In the genomic region with DNA sequence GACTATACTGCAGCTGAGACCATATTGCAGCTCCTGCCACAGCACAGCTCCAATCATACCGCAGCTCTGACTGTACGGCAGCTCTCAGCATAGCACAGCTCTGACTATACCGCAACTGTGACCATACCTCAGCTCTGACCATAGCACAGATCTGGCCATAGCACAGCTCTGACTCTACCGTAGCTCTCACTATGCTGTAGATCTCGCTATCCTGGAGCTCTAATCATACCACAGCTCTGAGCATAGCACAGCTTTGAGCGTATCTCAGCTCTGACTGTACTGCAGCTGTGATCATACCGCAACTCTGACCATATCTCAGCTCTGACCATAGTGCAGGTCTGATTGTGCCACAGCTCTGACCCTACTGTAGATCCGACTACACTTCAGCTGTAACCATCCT, we compare ENCODE assay signal across 22 cellular contexts.
A peak's percentile ranks its signal among the peaks of the same experiment; 100 is the strongest.
DNase-seq lines count a peak whose midpoint lies in the region; TF ChIP-seq lines count a peak whose summit lies in the region.
"Had no signal": no experiment of that assay in that cellular context is flagged by ENCODE, and none has a peak within 500 bp of the region (broad histone marks: within the 10 kb centered on the region; RNA-seq: fewer than 3 reads in every experiment).

No MANE protein-coding gene starts in this region.

- peaks cover 7% of the 10 kb centered on the region for H3K9me3 ChIP-seq in neural progenitor cell (ENCODE audit: low read depth)
- H3K9me3 ChIP-seq: testis had no signal

- H3K36me3 Mint-ChIP-seq in HFFc6 (ENCODE audit: low read depth) (peaks cover 12% of the 10 kb centered on the region), neural progenitor cell (peaks cover 7% of the 10 kb centered on the region)

- H3K36me3 ChIP-seq in neural progenitor cell: no peaks in the 10 kb centered on the region
- H3K36me3 ChIP-seq: ascending aorta had no signal

- H3K4me3 Mint-ChIP-seq in HFFc6: peak overlapping the region; percentile 76; the same call in 1 of the 2 replicates
- no peak overlapping the region for H3K4me3 Mint-ChIP-seq in neural progenitor cell
- H3K4me3 Mint-ChIP-seq: activated CD4-positive, alpha-beta memory T cell treated with anti-CD3 and anti-CD28 coated beads for 36 hours; activated T-cell treated with anti-CD3 and anti-CD28 coated beads, Interleukin-2, amount 50 U/mL, for 24 hours; B cell; endodermal cell; neural crest cell; T-helper 17 cell; WTC11 had no signal

- H3F3A ChIP-seq in neural progenitor cell (ENCODE audit: low read depth): no peaks in the 10 kb centered on the region

- H3K27ac Mint-ChIP-seq in HFFc6 (peak overlapping the region; percentile 56; the same call in 1 of the 2 replicates), neural progenitor cell (peak overlapping the region; percentile 47)
- H3K27ac Mint-ChIP-seq: activated CD4-positive, alpha-beta memory T cell treated with anti-CD3 and anti-CD28 coated beads for 36 hours; activated T-cell treated with anti-CD3 and anti-CD28 coated beads, Interleukin-2, amount 50 U/mL, for 24 hours; B cell; endodermal cell; T-helper 17 cell; WTC11 had no signal

- no peak overlapping the region for H2AFZ ChIP-seq in neural progenitor cell (replicated peaks)

- no peak overlapping the region for H3K4me2 ChIP-seq in neural progenitor cell

- no peak overlapping the region for H3K4me3 ChIP-seq in neural progenitor cell
- H3K4me3 ChIP-seq: ascending aorta, testis had no signal

- no peak overlapping the region for H3K9ac ChIP-seq in neural progenitor cell

- H3K9me3 Mint-ChIP-seq in HFFc6: peaks cover 40% of the 10 kb centered on the region
- H3K9me3 Mint-ChIP-seq in neural progenitor cell: peaks cover 31% of the 10 kb centered on the region

- no peak overlapping the region for H3K27ac ChIP-seq in neural progenitor cell
- H3K27ac ChIP-seq: ascending aorta, testis had no signal

- H4K20me1 ChIP-seq in neural progenitor cell (ENCODE audit: low read depth): no peaks in the 10 kb centered on the region

- H3K4me1 ChIP-seq in neural progenitor cell: no peaks in the 10 kb centered on the region
- H3K4me1 ChIP-seq: ascending aorta, testis had no signal

- H3K4me1 Mint-ChIP-seq in HFFc6 (ENCODE audit: low read depth) (peaks cover 16% of the 10 kb centered on the region; the same call in 1 of the 2 replicates), neural progenitor cell (no peaks in the 10 kb centered on the region)
- H3K4me1 Mint-ChIP-seq: B cell, endodermal cell, neural crest cell, T-helper 17 cell, WTC11 had no signal

- no peaks in the 10 kb centered on the region for H3K79me2 ChIP-seq in neural progenitor cell (ENCODE audit: low read depth)

- H3K27me3 Mint-ChIP-seq in HFFc6 (ENCODE audit: insufficient read depth): no peaks in the 10 kb centered on the region; the same call in none of the 2 replicates
- peaks cover 7% of the 10 kb centered on the region for H3K27me3 Mint-ChIP-seq in neural progenitor cell (ENCODE audit: insufficient read depth, low read depth)
- H3K27me3 Mint-ChIP-seq: activated CD4-positive, alpha-beta memory T cell treated with anti-CD3 and anti-CD28 coated beads for 36 hours; activated T-cell treated with anti-CD3 and anti-CD28 coated beads, Interleukin-2, amount 50 U/mL, for 24 hours; B cell; T-helper 17 cell had no signal

- peak; percentile 3 for DNase-seq in AG09319 (ENCODE audit: extremely low read depth, low read depth)
- peak; percentile 40 for DNase-seq in HFFc6
- peak; percentile 11 for DNase-seq in T1000 (lab: John Stamatoyannopoulos, UW)
- DNase-seq in neural progenitor cell (ENCODE audit: low spot score): no peak
- DNase-seq in kidney tubule cell (ENCODE audit: low spot score): no peak
- no peak for DNase-seq in HUDEP-2 (lab: John Stamatoyannopoulos, UW; ENCODE audit: unreplicated experiment in 76 of 76)
- DNase-seq in OCI-M1 (lab: John Stamatoyannopoulos, UW): no peak
- no peak for DNase-seq in NCI-H526 (lab: John Stamatoyannopoulos, UW)
- DNase-seq: activated CD4-positive, alpha-beta memory T cell treated with anti-CD3 and anti-CD28 coated beads for 36 hours; activated naive CD4-positive, alpha-beta T cell treated with Interleukin-2 at 50 U/mL for 16 hours; activated T-cell treated with anti-CD3 and anti-CD28 coated beads, Interleukin-2, amount 50 U/mL, for 24 hours; endodermal cell; head of caudate nucleus; left ventricle myocardium superior; NCI-H1417; SIG-M5; T-helper 17 cell; testis had no signal

- no peaks in the 10 kb centered on the region for H3K27me3 ChIP-seq in neural progenitor cell
- H3K27me3 ChIP-seq: ascending aorta, testis had no signal

- no peak for TF ChIP-seq CTCF in AG09319 (IDR thresholded peaks at IDR 0.05; ENCODE audit: low read depth, low read length)
- TF ChIP-seq CTCF in HFFc6 (IDR thresholded peaks at IDR 0.05): no peak
- TF ChIP-seq CTCF in neural progenitor cell (IDR thresholded peaks at IDR 0.05): no peak

Comparison
In these comparisons a context has a peak if more than half of its experiments do, and no peak if none do; other contexts are left out.
1. DNase-seq: peak in AG09319 (single experiment), HFFc6 (single experiment) and T1000 (single experiment); none in neural progenitor cell (single experiment), kidney tubule cell (single experiment), HUDEP-2 (0 of 76), OCI-M1 (single experiment) and NCI-H526 (0 of 2).